1 cellular context compared by ENCODE assay signal in genomic region chr5:154086641-154087040, GRCh38.
TF ChIP-seq lines count a peak whose summit lies in the region.

No MANE protein-coding gene starts in this region.

TF ChIP-seq in GM12891, 5 proteins besides CTCF, POLR2A, EP300 and RAD21 (continued from another document):
- no peak for TF ChIP-seq PAX5 (IDR thresholded peaks at IDR 0.05; ENCODE audit: insufficient read depth, low read length, severe bottlenecking)
